ENCODE assay signal across 20 cellular contexts in genomic region chr19:10137751-10138682, GRCh38. TPM values are rescaled to one million over a fixed set of nuclear protein-coding genes. Genes with fewer than 3 reads are reported as not detected.
A peak's percentile ranks its signal among the peaks of the same experiment; 100 is the strongest.
DNase-seq lines count a peak whose midpoint lies in the region; ATAC-seq lines count a peak whose summit lies in the region.
"Had no signal": no experiment of that assay in that cellular context is flagged by ENCODE, and none has a peak within 500 bp of the region (broad histone marks: within the 10 kb centered on the region; RNA-seq: fewer than 3 reads in every experiment).

No MANE protein-coding gene starts in this region.

- H3K79me1 ChIP-seq in neuronal stem cell (ENCODE audit: low read depth, low read length), result peaks cover 12% of the 10 kb centered on the region

- H3K14ac ChIP-seq in neuronal stem cell (ENCODE audit: low read length), result no peak overlapping the region

- no peak overlapping the region for H3K4ac ChIP-seq in neuronal stem cell (ENCODE audit: low read length)

- no peak overlapping the region for H4K8ac ChIP-seq in neuronal stem cell (ENCODE audit: low read depth, low read length)

- no peak overlapping the region for H4K91ac ChIP-seq in neuronal stem cell (ENCODE audit: low read depth, low read length, poor library complexity)

- peaks cover 100% of the 10 kb centered on the region for H3K36me3 Mint-ChIP-seq in dendritic cell treated with granulocyte-macrophage colony-stimulating factor and Interleukin-4, amounts not matched to agents 40 ng/mL and 50 ng/mL, for 4 days (ENCODE audit: low read depth)

- no peak overlapping the region for H2BK15ac ChIP-seq in neuronal stem cell (ENCODE audit: low read length)

- no peak overlapping the region for H2BK12ac ChIP-seq in neuronal stem cell (ENCODE audit: low read length)

- no peak for ATAC-seq in HG03460 (IDR thresholded peaks at IDR 0.05; ENCODE audit: unreplicated experiment)
- ATAC-seq: HCT116, PC-3, right cardiac atrium had no signal

- no peak overlapping the region for H2AK5ac ChIP-seq in neuronal stem cell (ENCODE audit: low read depth, low read length)

- DNase-seq in Ammon's horn (ENCODE audit: low spot score) (peak; percentile 74), LHCN-M2 (ENCODE audit: low read depth) (peak; percentile 70), neuronal stem cell (ENCODE audit: low spot score) (no peak), T-helper 9 cell (no peak), COLO829 (ENCODE audit: low spot score) (no peak), NCI-H2029 (lab: John Stamatoyannopoulos, UW) (no peak)
- DNase-seq: activated CD4-positive, alpha-beta T cell treated with anti-CD3 and anti-CD28 coated beads for 4 hours; activated gamma-delta T cell treated with Interleukin-2 at 50 U/mL for 16 hours; COR-L47; Karpas-422; mesendoderm; NCI-H1092 treated with DMSO at 0.1 percent for 48 hours; PC-3 had no signal

- H3K27me3 ChIP-seq in neuronal stem cell (ENCODE audit: control insufficient read depth in 3 of 3, insufficient read depth in 3 of 3, low read depth in 1 of 3, low read length in 3 of 3), result no peaks in the 10 kb centered on the region

- no peak overlapping the region for H3K18ac ChIP-seq in neuronal stem cell (ENCODE audit: low read length)

- H3K4me3 Mint-ChIP-seq in dendritic cell treated with granulocyte-macrophage colony-stimulating factor and Interleukin-4, amounts not matched to agents 40 ng/mL and 50 ng/mL, for 4 days, result peak overlapping the region; percentile 77
- H3K4me3 Mint-ChIP-seq: nephron; stimulated activated naive CD8-positive, alpha-beta T cell treated with anti-CD3 and anti-CD28 coated beads, Interleukin-15, Interleukin-2, amounts not matched to agents 100 ng/mL and 50 ng/mL, for 24 hours had no signal

- peaks cover 83 to 99% of the 10 kb centered on the region in 2 donors for H3K36me3 ChIP-seq in neuronal stem cell (replicated peaks in 1 of 2; ENCODE audit: control insufficient read depth in 2 of 2, insufficient read depth in 2 of 2, low read length in 2 of 2)

- H3K4me2 ChIP-seq in neuronal stem cell (ENCODE audit: insufficient read depth, low read length, poor library complexity, severe bottlenecking), result no peak overlapping the region

- no peaks in the 10 kb centered on the region for H3K9me3 ChIP-seq in neuronal stem cell (replicated peaks in 1 of 2; ENCODE audit: control insufficient read depth in 2 of 2, insufficient read depth in 1 of 2, low read depth in 1 of 2, low read length in 2 of 2)

- peaks cover 68% of the 10 kb centered on the region for H3K4me1 Mint-ChIP-seq in dendritic cell treated with granulocyte-macrophage colony-stimulating factor and Interleukin-4, amounts not matched to agents 40 ng/mL and 50 ng/mL, for 4 days (ENCODE audit: low read depth)
- H3K4me1 Mint-ChIP-seq: nephron had no signal

- no CpG with 5 or more reads among the region's 38 CpGs for WGBS in neuronal stem cell (ENCODE audit: extremely low coverage in 2 of 2, insufficient read length in 2 of 2, insufficient replicate concordance in 1 of 2), 2 donors

- peak overlapping the region; percentile 30 for H3K9ac ChIP-seq in neuronal stem cell (ENCODE audit: low read depth, low read length, poor library complexity)

- H3K27ac ChIP-seq in neuronal stem cell (replicated peaks; ENCODE audit: low read length), result no peak overlapping the region

- no peaks in the 10 kb centered on the region for H3K27me3 Mint-ChIP-seq in dendritic cell treated with granulocyte-macrophage colony-stimulating factor and Interleukin-4, amounts not matched to agents 40 ng/mL and 50 ng/mL, for 4 days
- H3K27me3 Mint-ChIP-seq: stimulated activated naive CD8-positive, alpha-beta T cell treated with anti-CD3 and anti-CD28 coated beads, Interleukin-15, Interleukin-2, amounts not matched to agents 100 ng/mL and 50 ng/mL, for 24 hours had no signal

- H3K4me3 ChIP-seq in neuronal stem cell (ENCODE audit: low read length in 2 of 2), result peak overlapping the region in 1 of 2 donors; percentile 5

- H2BK5ac ChIP-seq in neuronal stem cell (ENCODE audit: low read length), result no peak overlapping the region

- no peak overlapping the region for H3K23ac ChIP-seq in neuronal stem cell (ENCODE audit: low read depth, low read length, poor library complexity)

- H3K27ac Mint-ChIP-seq in dendritic cell treated with granulocyte-macrophage colony-stimulating factor and Interleukin-4, amounts not matched to agents 40 ng/mL and 50 ng/mL, for 4 days, result peak overlapping the region; percentile 95
- H3K27ac Mint-ChIP-seq: nephron; stimulated activated naive CD8-positive, alpha-beta T cell treated with anti-CD3 and anti-CD28 coated beads, Interleukin-15, Interleukin-2, amounts not matched to agents 100 ng/mL and 50 ng/mL, for 24 hours had no signal

- H2AFZ ChIP-seq in neuronal stem cell (ENCODE audit: low read length), result no peak overlapping the region

- no peaks in the 10 kb centered on the region for H3K4me1 ChIP-seq in neuronal stem cell (ENCODE audit: control insufficient read depth in 2 of 2, insufficient read depth in 1 of 2, low read depth in 1 of 2, low read length in 2 of 2)

- H3K9me3 Mint-ChIP-seq in dendritic cell treated with granulocyte-macrophage colony-stimulating factor and Interleukin-4, amounts not matched to agents 40 ng/mL and 50 ng/mL, for 4 days, result peaks cover 3% of the 10 kb centered on the region
- H3K9me3 Mint-ChIP-seq: nephron; stimulated activated naive CD8-positive, alpha-beta T cell treated with anti-CD3 and anti-CD28 coated beads, Interleukin-15, Interleukin-2, amounts not matched to agents 100 ng/mL and 50 ng/mL, for 24 hours had no signal

- intact Hi-C loops in dendritic cell treated with granulocyte-macrophage colony-stimulating factor and Interleukin-4, amounts not matched to agents 40 ng/mL and 50 ng/mL, for 4 days (cut with micrococcal nuclease), result no loop called here

- no peak overlapping the region for H2BK120ac ChIP-seq in neuronal stem cell (ENCODE audit: low read depth, low read length)

RNA-seq across cellular contexts. Expression of gene EIF3G, which starts 18.3 kb away (rescaled TPM):
- 269 and 297 TPM in 2 replicates for total RNA-seq in LHCN-M2 (2014; rRNA removed)
- polyA plus RNA-seq in LHCN-M2 (2012), result 285 TPM
- 165 TPM for polyA plus RNA-seq in neuronal stem cell (2013, experiment 1 of 2)
- 159 TPM for polyA plus RNA-seq in neuronal stem cell (2013, experiment 2 of 2)

RNA-seq across cellular contexts. Expression of gene P2RY11, which starts 26.5 kb away (rescaled TPM):
- 2.8 and 3.5 TPM in 2 replicates for total RNA-seq in LHCN-M2 (2014; rRNA removed)
- polyA plus RNA-seq in LHCN-M2 (2012), result 6.0 TPM
- polyA plus RNA-seq in neuronal stem cell (2013, experiment 1 of 2), result 4.2 TPM
- polyA plus RNA-seq in neuronal stem cell (2013, experiment 2 of 2), result 3.9 TPM

RNA-seq across cellular contexts. Expression of gene PPAN, which starts 31.9 kb away (rescaled TPM):
- total RNA-seq in LHCN-M2 (2014; rRNA removed), result 37.8 and 41.6 TPM in 2 replicates
- 32.1 TPM for polyA plus RNA-seq in LHCN-M2 (2012)
- polyA plus RNA-seq in neuronal stem cell (2013, experiment 1 of 2), result 16.9 TPM
- 18.4 TPM for polyA plus RNA-seq in neuronal stem cell (2013, experiment 2 of 2)

RNA-seq across cellular contexts. Expression of gene ANGPTL6, which starts 35.5 kb away (rescaled TPM):
- 0.06 and 0.19 TPM in 2 replicates for total RNA-seq in LHCN-M2 (2014; rRNA removed)
- 0.21 TPM for polyA plus RNA-seq in LHCN-M2 (2012)
- polyA plus RNA-seq in neuronal stem cell (2013, experiment 1 of 2), result not detected
- polyA plus RNA-seq in neuronal stem cell (2013, experiment 2 of 2), result not detected
- total RNA-seq: astrocyte, right cardiac atrium had no signal

RNA-seq across cellular contexts. Expression of gene SHFL, which starts 51.9 kb away (rescaled TPM):
- total RNA-seq in LHCN-M2 (2014; rRNA removed), result 29.0 and 29.5 TPM in 2 replicates
- 21.6 TPM for polyA plus RNA-seq in LHCN-M2 (2012)
- polyA plus RNA-seq in neuronal stem cell (2013, experiment 1 of 2), result 0.77 TPM
- 0.71 TPM for polyA plus RNA-seq in neuronal stem cell (2013, experiment 2 of 2)

Comparison
In these comparisons a context has a peak if more than half of its experiments do, and no peak if none do; other contexts are left out.
1. DNase-seq: peak in Ammon's horn (single experiment) and LHCN-M2 (single experiment); none in neuronal stem cell (single experiment), T-helper 9 cell (single experiment), COLO829 (single experiment) and NCI-H2029 (single experiment).